ENCODE assay signal across 21 cellular contexts in the genomic region with DNA sequence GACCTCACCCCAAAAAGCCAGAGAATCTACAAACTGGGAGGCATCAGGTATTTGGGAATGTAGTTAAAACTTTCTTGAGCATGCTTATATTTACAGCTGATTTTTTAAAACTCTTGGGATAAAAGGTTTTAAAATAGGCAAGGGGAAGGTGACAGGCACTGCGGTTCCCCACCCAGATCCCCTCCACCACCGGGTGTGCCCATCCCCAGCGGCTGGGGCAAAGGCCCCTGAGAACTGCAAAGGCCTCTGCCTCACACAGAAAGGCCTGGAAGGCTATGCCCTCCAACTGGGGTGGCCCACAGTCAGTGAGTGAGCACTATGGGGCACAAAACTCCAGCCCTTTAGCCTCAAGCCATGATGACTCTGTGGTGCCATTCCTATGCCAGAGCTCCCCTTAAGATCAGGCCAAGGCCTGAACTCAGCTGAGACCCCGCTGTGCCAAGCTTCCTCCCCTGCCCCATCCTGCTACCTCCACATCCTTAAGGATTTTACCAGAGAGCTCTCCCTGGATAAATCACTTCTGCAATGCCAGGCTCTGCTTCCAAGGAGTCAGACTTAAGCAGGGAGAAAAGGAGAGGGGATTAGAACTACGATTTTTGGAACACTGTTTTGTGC.
A peak's percentile ranks its signal among the peaks of the same experiment; 100 is the strongest.
DNase-seq lines count a peak whose midpoint lies in the region; ATAC-seq and TF ChIP-seq lines count a peak whose summit lies in the region.
"Had no signal": no experiment of that assay in that cellular context is flagged by ENCODE, and none has a peak within 500 bp of the region (broad histone marks: within the 10 kb centered on the region; RNA-seq: fewer than 3 reads in every experiment).

No MANE protein-coding gene starts in this region.

- H3K27ac ChIP-seq in heart left ventricle (no peak overlapping the region), coronary artery (no peak overlapping the region), upper lobe of right lung (no peak overlapping the region)

- H3K36me3 ChIP-seq in heart left ventricle (no peaks in the 10 kb centered on the region), upper lobe of right lung (no peaks in the 10 kb centered on the region)
- H3K36me3 ChIP-seq: BE2C had no signal

- ATAC-seq in heart left ventricle (no peak), upper lobe of right lung (no peak)
- ATAC-seq: GM12878, GM23338 had no signal

- TF ChIP-seq POLR2A in heart left ventricle (IDR thresholded peaks at IDR 0.05): no peak

- 75 to 82% (median 77%) methylated on average over 5 of the region's 5 CpGs for WGBS in heart left ventricle, 4 donors

- intact Hi-C loops in cardiac septum (cut with DNase I): loop anchor here (5.0 kb wide), 1 partner anchor 75 kb away; no protein-coding TSS in a partner anchor
- intact Hi-C loops in heart left ventricle (cut with DNase I): loop anchor here in 1 of 10 donors (10.0 kb wide), 1 partner anchor 273 kb away; no protein-coding TSS in a partner anchor
- intact Hi-C loops in upper lobe of right lung (cut with DNase I): no loop called here
- intact Hi-C loops in activated T-helper 1 cell treated with anti-CD3 and anti-CD28 coated beads, Interleukin-12 subunit alpha, Interleukin-12 subunit beta, Interleukin-2, Interleukin-4 antibody, amounts not matched to agents 30 ng/mL and 10 ng/mL and 1 ng/mL, durations not matched to agents 14 hours and 24 hours and 36 hours (cut with micrococcal nuclease): no loop called here

- H3K9me3 Mint-ChIP-seq in activated T-helper 1 cell treated with anti-CD3 and anti-CD28 coated beads, Interleukin-12 subunit alpha, Interleukin-12 subunit beta, Interleukin-2, Interleukin-4 antibody, amounts not matched to agents 30 ng/mL and 10 ng/mL and 1 ng/mL, durations not matched to agents 14 hours and 24 hours and 36 hours: no peaks in the 10 kb centered on the region
- H3K9me3 Mint-ChIP-seq: CD8-positive, alpha-beta memory T cell had no signal

- H3K4me3 ChIP-seq in heart left ventricle (no peak overlapping the region), coronary artery (no peak overlapping the region), upper lobe of right lung (no peak overlapping the region)
- H3K4me3 ChIP-seq: GM12878, GM23338 had no signal

- no peaks in the 10 kb centered on the region for H3K27me3 Mint-ChIP-seq in activated T-helper 1 cell treated with anti-CD3 and anti-CD28 coated beads, Interleukin-12 subunit alpha, Interleukin-12 subunit beta, Interleukin-2, Interleukin-4 antibody, amounts not matched to agents 30 ng/mL and 10 ng/mL and 1 ng/mL, durations not matched to agents 14 hours and 24 hours and 36 hours (ENCODE audit: insufficient read depth)

- no peaks in the 10 kb centered on the region for H3K36me3 Mint-ChIP-seq in activated T-helper 1 cell treated with anti-CD3 and anti-CD28 coated beads, Interleukin-12 subunit alpha, Interleukin-12 subunit beta, Interleukin-2, Interleukin-4 antibody, amounts not matched to agents 30 ng/mL and 10 ng/mL and 1 ng/mL, durations not matched to agents 14 hours and 24 hours and 36 hours (ENCODE audit: low read depth)
- H3K36me3 Mint-ChIP-seq: CD4-positive, CD25-positive, alpha-beta regulatory T cell; CD8-positive, alpha-beta memory T cell had no signal

- H3K4me1 Mint-ChIP-seq in activated T-helper 1 cell treated with anti-CD3 and anti-CD28 coated beads, Interleukin-12 subunit alpha, Interleukin-12 subunit beta, Interleukin-2, Interleukin-4 antibody, amounts not matched to agents 30 ng/mL and 10 ng/mL and 1 ng/mL, durations not matched to agents 14 hours and 24 hours and 36 hours (ENCODE audit: low read depth): no peaks in the 10 kb centered on the region
- H3K4me1 Mint-ChIP-seq: CD4-positive, CD25-positive, alpha-beta regulatory T cell; CD8-positive, alpha-beta memory T cell had no signal

- no peak overlapping the region for H3K4me3 Mint-ChIP-seq in activated T-helper 1 cell treated with anti-CD3 and anti-CD28 coated beads, Interleukin-12 subunit alpha, Interleukin-12 subunit beta, Interleukin-2, Interleukin-4 antibody, amounts not matched to agents 30 ng/mL and 10 ng/mL and 1 ng/mL, durations not matched to agents 14 hours and 24 hours and 36 hours
- H3K4me3 Mint-ChIP-seq: CD4-positive, CD25-positive, alpha-beta regulatory T cell; CD8-positive, alpha-beta memory T cell; GM23338 had no signal

- H3K4me1 ChIP-seq in heart left ventricle: no peaks in the 10 kb centered on the region
- no peaks in the 10 kb centered on the region for H3K4me1 ChIP-seq in upper lobe of right lung

- DNase-seq in cardiac septum (ENCODE audit: low spot score) (peak; percentile 63), heart left ventricle (no peak), coronary artery (ENCODE audit: low spot score) (peak; percentile 31), mesenteric fat pad (ENCODE audit: low spot score) (peak; percentile 75), upper lobe of right lung (peak; percentile 48), iPS-NIHi7 (ENCODE audit: extremely low spot score) (no peak), NCI-H524 (lab: John Stamatoyannopoulos, UW) (no peak)
- no peak for DNase-seq in activated T-helper 1 cell treated with anti-CD3 and anti-CD28 coated beads, Interleukin-12 subunit alpha, Interleukin-12 subunit beta, Interleukin-2, Interleukin-4 antibody, amounts not matched to agents 30 ng/mL and 10 ng/mL and 1 ng/mL, durations not matched to agents 14 hours and 24 hours and 36 hours (ENCODE audit: low spot score)
- DNase-seq: ACHN; BE2C; C1 segment of cervical spinal cord; CD4-positive, CD25-positive, alpha-beta regulatory T cell; CD8-positive, alpha-beta memory T cell; COR-L47; DMS 273 treated with DMSO at 0.1 percent for 48 hours; DMS53; DND-41; EL; HCEC 1CT had no signal

- peaks cover 0 to 5% (median 0%) of the 10 kb centered on the region in 9 donors for H3K27me3 ChIP-seq in heart left ventricle
- no peaks in the 10 kb centered on the region for H3K27me3 ChIP-seq in upper lobe of right lung
- H3K27me3 ChIP-seq: BE2C had no signal

- H3K27ac Mint-ChIP-seq in activated T-helper 1 cell treated with anti-CD3 and anti-CD28 coated beads, Interleukin-12 subunit alpha, Interleukin-12 subunit beta, Interleukin-2, Interleukin-4 antibody, amounts not matched to agents 30 ng/mL and 10 ng/mL and 1 ng/mL, durations not matched to agents 14 hours and 24 hours and 36 hours: no peak overlapping the region
- H3K27ac Mint-ChIP-seq: CD4-positive, CD25-positive, alpha-beta regulatory T cell; CD8-positive, alpha-beta memory T cell; GM23338 had no signal

- H3K9me3 ChIP-seq in heart left ventricle: no peaks in the 10 kb centered on the region
- H3K9me3 ChIP-seq in upper lobe of right lung: no peaks in the 10 kb centered on the region
- H3K9me3 ChIP-seq: BE2C had no signal

- TF ChIP-seq CTCF in heart left ventricle (IDR thresholded peaks at IDR 0.05) (no peak), coronary artery (IDR thresholded peaks at IDR 0.05) (no peak), upper lobe of right lung (IDR thresholded peaks at IDR 0.05) (no peak)

Comparison
In these comparisons a context has a peak if more than half of its experiments do, and no peak if none do; other contexts are left out.
1. DNase-seq: peak in cardiac septum (single experiment), coronary artery (single experiment), mesenteric fat pad (single experiment) and upper lobe of right lung (single experiment); none in heart left ventricle (0 of 5), iPS-NIHi7 (single experiment), NCI-H524 (0 of 2) and activated T-helper 1 cell treated with anti-CD3 and anti-CD28 coated beads, Interleukin-12 subunit alpha, Interleukin-12 subunit beta, Interleukin-2, Interleukin-4 antibody, amounts not matched to agents 30 ng/mL and 10 ng/mL and 1 ng/mL, durations not matched to agents 14 hours and 24 hours and 36 hours (single experiment).